In genomic region chr17:1379930-1380313, GRCh38 we compare ENCODE assay signal across 9 cellular contexts. TPM values are rescaled to one million over a fixed set of nuclear protein-coding genes. Genes with fewer than 3 reads are reported as not detected.
DNase-seq lines count a peak whose midpoint lies in the region; ATAC-seq and TF ChIP-seq lines count a peak whose summit lies in the region.
"Had no signal": no experiment of that assay in that cellular context is flagged by ENCODE, and none has a peak within 500 bp of the region (broad histone marks: within the 10 kb centered on the region; RNA-seq: fewer than 3 reads in every experiment).

No MANE protein-coding gene starts in this region.

- POLR2A ChIA-PET in activated CD4-positive, alpha-beta memory T cell treated with anti-CD3 and anti-CD28 coated beads for 36 hours (lab: Charles Lee), result interaction anchor here (0.9 to 1.7 kb wide), 4 partner anchors 8 to 20 kb away, joined by 3 to 4 read pairs (median 4); partner anchors contain the start of gene YWHAE

- no peaks in the 10 kb centered on the region for H3K9me3 ChIP-seq in stomach smooth muscle (ENCODE audit: control insufficient read depth in 2 of 2, low read length in 2 of 2)
- H3K9me3 ChIP-seq: Peyer's patch had no signal

- H3K27me3 Mint-ChIP-seq in activated T-cell treated with anti-CD3 and anti-CD28 coated beads, Interleukin-2, amount 50 U/mL, for 72 hours (ENCODE audit: low read depth), result no peaks in the 10 kb centered on the region
- H3K27me3 Mint-ChIP-seq in activated CD4-positive, alpha-beta memory T cell treated with anti-CD3 and anti-CD28 coated beads for 36 hours, result no peaks in the 10 kb centered on the region

- H3K4me1 Mint-ChIP-seq in activated T-cell treated with anti-CD3 and anti-CD28 coated beads, Interleukin-2, amount 50 U/mL, for 72 hours (ENCODE audit: low read depth), result peaks cover 82% of the 10 kb centered on the region
- peaks cover 69% of the 10 kb centered on the region for H3K4me1 Mint-ChIP-seq in activated CD4-positive, alpha-beta memory T cell treated with anti-CD3 and anti-CD28 coated beads for 36 hours (ENCODE audit: low read depth)

- H3K27ac ChIP-seq in foreskin keratinocyte (no peak overlapping the region), stomach smooth muscle (ENCODE audit: low read length) (no peak overlapping the region)

- H3K4me3 Mint-ChIP-seq in activated T-cell treated with anti-CD3 and anti-CD28 coated beads, Interleukin-2, amount 50 U/mL, for 72 hours, result peak overlapping the region; percentile 23 to 51
- no peak overlapping the region for H3K4me3 Mint-ChIP-seq in activated CD4-positive, alpha-beta memory T cell treated with anti-CD3 and anti-CD28 coated beads for 36 hours

- ATAC-seq in activated T-cell treated with anti-CD3 and anti-CD28 coated beads, Interleukin-2, amount 50 U/mL, for 72 hours (replicated peaks in 1 of 2), result peak; percentile 45 to 72
- peak; percentile 44 for ATAC-seq in foreskin keratinocyte
- ATAC-seq in HG02938 (IDR thresholded peaks at IDR 0.05; ENCODE audit: unreplicated experiment), result no peak
- no peak for ATAC-seq in HG02571 (IDR thresholded peaks at IDR 0.05; ENCODE audit: unreplicated experiment)

- intact Hi-C loops in activated CD4-positive, alpha-beta memory T cell treated with anti-CD3 and anti-CD28 coated beads for 36 hours (cut with micrococcal nuclease), result loop anchor here (1.0 to 2.0 kb wide), 2 partner anchors 18 to 19 kb away; no protein-coding TSS in a partner anchor

- H3K27me3 ChIP-seq in foreskin keratinocyte, result no peaks in the 10 kb centered on the region
- H3K27me3 ChIP-seq in stomach smooth muscle (ENCODE audit: control insufficient read depth in 1 of 2, insufficient read depth in 2 of 2, low read length in 2 of 2), result no peaks in the 10 kb centered on the region
- H3K27me3 ChIP-seq: Peyer's patch had no signal

- H3K4me1 ChIP-seq in foreskin keratinocyte (peaks cover 28% of the 10 kb centered on the region), stomach smooth muscle (ENCODE audit: control insufficient read depth, insufficient read depth, low read length) (peaks cover 42% of the 10 kb centered on the region)

- no peaks in the 10 kb centered on the region for H3K36me3 ChIP-seq in stomach smooth muscle (ENCODE audit: control insufficient read depth in 2 of 2, insufficient read depth in 2 of 2, low read length in 2 of 2)
- H3K36me3 ChIP-seq: Peyer's patch had no signal

- peak overlapping the region; percentile 59 for H3K27ac Mint-ChIP-seq in activated T-cell treated with anti-CD3 and anti-CD28 coated beads, Interleukin-2, amount 50 U/mL, for 72 hours
- peak overlapping the region; percentile 81 for H3K27ac Mint-ChIP-seq in activated CD4-positive, alpha-beta memory T cell treated with anti-CD3 and anti-CD28 coated beads for 36 hours

- peaks cover 0 to 16% of the 10 kb centered on the region in 2 donors for H3K36me3 Mint-ChIP-seq in activated T-cell treated with anti-CD3 and anti-CD28 coated beads, Interleukin-2, amount 50 U/mL, for 72 hours (ENCODE audit: insufficient read depth in 2 of 2)
- peaks cover 5% of the 10 kb centered on the region for H3K36me3 Mint-ChIP-seq in activated CD4-positive, alpha-beta memory T cell treated with anti-CD3 and anti-CD28 coated beads for 36 hours

- H3K9me3 Mint-ChIP-seq in activated T-cell treated with anti-CD3 and anti-CD28 coated beads, Interleukin-2, amount 50 U/mL, for 72 hours, result no peaks in the 10 kb centered on the region
- H3K9me3 Mint-ChIP-seq in activated CD4-positive, alpha-beta memory T cell treated with anti-CD3 and anti-CD28 coated beads for 36 hours, result no peaks in the 10 kb centered on the region

- no peak for TF ChIP-seq CTCF in foreskin keratinocyte (conservative IDR thresholded peaks at IDR 0.05)

- H3K4me3 ChIP-seq in stomach smooth muscle (ENCODE audit: low read length in 2 of 2), result peak overlapping the region; percentile 9 to 31
- H3K4me3 ChIP-seq: Peyer's patch had no signal

- peak in 1 of 2 donors; percentile 20 for DNase-seq in activated T-cell treated with anti-CD3 and anti-CD28 coated beads, Interleukin-2, amount 50 U/mL, for 72 hours
- DNase-seq in activated T-cell treated with anti-CD3 and anti-CD28 coated beads, Interleukin-2, amount 50 U/mL, for 1 hour, result no peak
- DNase-seq in activated CD4-positive, alpha-beta memory T cell treated with anti-CD3 and anti-CD28 coated beads for 36 hours, result peak; percentile 59
- no peak for DNase-seq in foreskin keratinocyte
- no peak for DNase-seq in cortex of kidney (lab: John Stamatoyannopoulos, UW)

- CTCF ChIA-PET in activated CD4-positive, alpha-beta memory T cell treated with anti-CD3 and anti-CD28 coated beads for 36 hours (lab: Charles Lee), result interaction anchor here (0.8 to 8.0 kb wide), 4 partner anchors 14 to 136 kb away, joined by 3 to 98 read pairs (median 4); partner anchors contain the start of gene INPP5K

- H3K9ac ChIP-seq in stomach smooth muscle (ENCODE audit: low read length in 2 of 2), result no peak overlapping the region

RNA-seq across cellular contexts. Expression of gene YWHAE, which starts 20.1 kb away (rescaled TPM):
- 100 to 1,000 TPM; 328 to 339 TPM for total RNA-seq in activated T-cell treated with anti-CD3 and anti-CD28 coated beads, Interleukin-2, amount 50 U/mL, for 72 hours
- total RNA-seq in activated CD4-positive, alpha-beta memory T cell treated with anti-CD3 and anti-CD28 coated beads for 36 hours, result 100 to 1,000 TPM; 505 to 509 TPM
- 582 and 629 TPM in 2 replicates for total RNA-seq in foreskin keratinocyte
- polyA plus RNA-seq in foreskin keratinocyte, result 540 and 664 TPM in 2 replicates

Comparison
In these comparisons a context has a peak if more than half of its experiments do, and no peak if none do; other contexts are left out.
1. ATAC-seq: peak in activated T-cell treated with anti-CD3 and anti-CD28 coated beads, Interleukin-2, amount 50 U/mL, for 72 hours (2 of 2) and foreskin keratinocyte (single experiment); none in HG02938 (single experiment) and HG02571 (single experiment).